25 cellular contexts compared by ENCODE assay signal in the genomic region with DNA sequence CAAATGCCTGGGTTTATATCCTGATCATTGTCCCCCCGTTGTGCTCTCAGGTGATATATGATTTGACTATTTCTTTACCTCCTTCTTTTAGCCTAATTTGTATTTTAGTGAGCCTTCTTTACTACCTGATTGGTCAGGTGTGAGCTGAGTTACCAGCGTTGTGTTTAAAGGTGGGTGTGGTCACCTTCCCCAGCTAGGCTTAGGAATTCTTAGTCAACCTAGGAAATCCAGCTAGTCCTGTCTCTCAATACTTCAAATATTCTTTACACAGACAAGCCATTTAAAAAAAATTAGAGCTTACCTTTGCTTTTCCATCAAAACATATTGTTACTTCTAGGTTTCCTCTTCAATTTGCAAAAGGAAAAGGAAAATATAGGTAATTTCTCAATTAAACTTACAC. TPM values are rescaled to one million over a fixed set of nuclear protein-coding genes. Genes with fewer than 3 reads are reported as not detected.
"Had no signal": no experiment of that assay in that cellular context is flagged by ENCODE, and none has a peak within 500 bp of the region (broad histone marks: within the 10 kb centered on the region; RNA-seq: fewer than 3 reads in every experiment).

No MANE protein-coding gene starts in this region.

- H3K27ac ChIP-seq: SK-N-MC, VCaP had no signal

- ATAC-seq: activated T-helper 17 cell treated with anti-CD3 and anti-CD28 coated beads, Interleukin-2, amount 50 U/mL, for 72 hours had no signal

- DNase-seq: activated CD4-positive, alpha-beta memory T cell treated with anti-CD3 and anti-CD28 coated beads for 36 hours; activated CD4-positive, alpha-beta T cell treated with anti-CD3 and anti-CD28 coated beads, Interleukin-2, amount 10 ng/mL, durations not matched to agents 7 days and 5 days; activated CD4-positive, CD25-positive, alpha-beta regulatory T cell; activated gamma-delta T cell; activated naive CD4-positive, alpha-beta T cell treated with anti-CD3 and anti-CD28 coated beads for 36 hours; activated T-cell treated with anti-CD3 and anti-CD28 coated beads for 4 hours; activated T-cell treated with anti-CD3 and anti-CD28 coated beads, Interleukin-2, amount 50 U/mL, for 48 hours; amygdala; cerebellar nuclear complex; Karpas-422; MM.1S; NCI-H1105; NCI-H1436 treated with DMSO at 0.1 percent for 48 hours; NCI-H187; NCI-H2081; NCI-H510A treated with DMSO at 0.1 percent for 48 hours; NCI-H69; SHP77 treated with DMSO at 0.1 percent for 48 hours; T-helper 1 cell had no signal

- H3K4me3 ChIP-seq: SK-N-MC had no signal

- FAIRE-seq: astrocyte had no signal

RNA-seq across cellular contexts. Expression of a gene that starts 30.2 kb away (rescaled TPM):
- total RNA-seq: activated CD4-positive, alpha-beta memory T cell treated with anti-CD3 and anti-CD28 coated beads for 36 hours; activated CD4-positive, alpha-beta T cell treated with anti-CD3 and anti-CD28 coated beads, Interleukin-2, amount 10 ng/mL, durations not matched to agents 7 days and 5 days; activated CD8-positive, alpha-beta memory T cell treated with anti-CD3 and anti-CD28 coated beads for 36 hours; activated naive CD4-positive, alpha-beta T cell treated with anti-CD3 and anti-CD28 coated beads for 36 hours; T-helper 2 cell treated with Interferon-gamma antibody and Interleukin-4, amounts not matched to agents 100 ng/mL and 5 ng/mL, for 36 hours had no signal
